In genomic region chr17:64965826-64966283, GRCh38 we compare ENCODE assay signal across 1 cellular context.
TF ChIP-seq lines count a peak whose summit lies in the region.
"Not testable (repeated sequence)": the region's sequence is repeated elsewhere in the genome, so short reads cannot be mapped to it uniquely, and the experiment has no call there.

No MANE protein-coding gene starts in this region.

TF ChIP-seq in HepG2, 621 proteins besides CTCF, POLR2A, EP300 and RAD21 (continued from another document and continues in another):
- TF ChIP-seq KDM4B (CRISPR knock-in tag; IDR thresholded peaks at IDR 0.05), result 0 out of 2 replicates have a peak, but pooled peaks have one; percentile 43
- peak; percentile 98 for TF ChIP-seq MXD3 (CRISPR knock-in tag; IDR thresholded peaks at IDR 0.05)
- TF ChIP-seq TAF1 (CRISPR knock-in tag; IDR thresholded peaks at IDR 0.05), result peak; percentile 65
- peak; percentile 93; the same call in 1 of the 2 replicates for TF ChIP-seq ZNF318 (CRISPR knock-in tag; IDR thresholded peaks at IDR 0.05)
- TF ChIP-seq ZNF691 (CRISPR knock-in tag; IDR thresholded peaks at IDR 0.05; ENCODE audit: borderline replicate concordance, low read depth), result peak; percentile 80; the same call in 1 of the 2 replicates
- TF ChIP-seq YEATS2 (CRISPR knock-in tag; IDR thresholded peaks at IDR 0.05; ENCODE audit: borderline replicate concordance), result peak; percentile 81; the same call in 1 of the 2 replicates
- TF ChIP-seq AHR (CRISPR knock-in tag; IDR thresholded peaks at IDR 0.05), result peak; percentile 82
- TF ChIP-seq IRX3 (CRISPR knock-in tag; IDR thresholded peaks at IDR 0.05; ENCODE audit: borderline replicate concordance, low read depth), result peak; percentile 94
- TF ChIP-seq KMT2A (CRISPR knock-in tag; IDR thresholded peaks at IDR 0.05), result peak; percentile 90
- peak; percentile 85 for TF ChIP-seq E2F1 (CRISPR knock-in tag; IDR thresholded peaks at IDR 0.05)
- TF ChIP-seq ZNF253 (CRISPR knock-in tag; IDR thresholded peaks at IDR 0.05; ENCODE audit: borderline replicate concordance), result peak; percentile 98
- TF ChIP-seq CBFB (CRISPR knock-in tag; IDR thresholded peaks at IDR 0.05), result peak; percentile 80
- TF ChIP-seq SOX5 (CRISPR knock-in tag; IDR thresholded peaks at IDR 0.05; ENCODE audit: borderline replicate concordance), result 0 out of 2 replicates have a peak, but pooled peaks have one; percentile 22
- peak; percentile 85 for TF ChIP-seq MAX (IDR thresholded peaks at IDR 0.05)
- TF ChIP-seq TEF (CRISPR knock-in tag; IDR thresholded peaks at IDR 0.05), result peak; percentile 91
- peak; percentile 70; the same call in 1 of the 2 replicates for TF ChIP-seq ZBTB39 (CRISPR knock-in tag; IDR thresholded peaks at IDR 0.05)
- TF ChIP-seq ASH2L (IDR thresholded peaks at IDR 0.05; ENCODE audit: insufficient read length, low read depth, low read length), result peak; percentile 69
- peak; percentile 87; the same call in 1 of the 2 replicates for TF ChIP-seq BRF2 (CRISPR knock-in tag; IDR thresholded peaks at IDR 0.05)
- TF ChIP-seq ZNF800 (CRISPR knock-in tag; IDR thresholded peaks at IDR 0.05), result peak; percentile 99
- peak; percentile 98 for TF ChIP-seq ZNF709 (CRISPR knock-in tag; IDR thresholded peaks at IDR 0.05)
- TF ChIP-seq NFYC (CRISPR knock-in tag; IDR thresholded peaks at IDR 0.05), result peak; percentile 37; the same call in 1 of the 2 replicates
- TF ChIP-seq ZNF629 (CRISPR knock-in tag; conservative IDR thresholded peaks at IDR 0.05), result peak; percentile 51; the same call in 1 of the 2 replicates
- TF ChIP-seq BCL3 (CRISPR knock-in tag; IDR thresholded peaks at IDR 0.05), result peak; percentile 96
- TF ChIP-seq ZNF225 (CRISPR knock-in tag; IDR thresholded peaks at IDR 0.05), result peak; percentile 98
- TF ChIP-seq CBX2 (IDR thresholded peaks at IDR 0.05; ENCODE audit: low read depth, low read length); ATF7 (IDR thresholded peaks at IDR 0.05): not testable (repeated sequence)
- peak; percentile 84; the same call in 1 of the 2 replicates for TF ChIP-seq CBX2 (CRISPR knock-in tag; IDR thresholded peaks at IDR 0.05; ENCODE audit: low read depth)
- peak; percentile 83 for TF ChIP-seq PITX1 (CRISPR knock-in tag; IDR thresholded peaks at IDR 0.05)
- peak; percentile 83 for TF ChIP-seq ZNF616 (CRISPR knock-in tag; IDR thresholded peaks at IDR 0.05; ENCODE audit: low read depth)
- TF ChIP-seq BATF2 (CRISPR knock-in tag; IDR thresholded peaks at IDR 0.05), result peak; percentile 93
- peak; percentile 95 for TF ChIP-seq MYNN (CRISPR knock-in tag; IDR thresholded peaks at IDR 0.05; ENCODE audit: low read depth)
- peak; percentile 93 for TF ChIP-seq YEATS4 (CRISPR knock-in tag; IDR thresholded peaks at IDR 0.05; ENCODE audit: borderline replicate concordance)
- TF ChIP-seq DNMT3B (CRISPR knock-in tag; conservative IDR thresholded peaks at IDR 0.05), result peak; percentile 94; the same call in 1 of the 2 replicates
- TF ChIP-seq MTF2 (CRISPR knock-in tag; IDR thresholded peaks at IDR 0.05; ENCODE audit: borderline replicate concordance), result peak; percentile 78; the same call in 1 of the 2 replicates
- peak; percentile 67 for TF ChIP-seq RXRB (CRISPR knock-in tag; IDR thresholded peaks at IDR 0.05; ENCODE audit: borderline replicate concordance)
- TF ChIP-seq FOXO1 (CRISPR knock-in tag; IDR thresholded peaks at IDR 0.05), result peak; percentile 34; the same call in 1 of the 2 replicates
- peak; percentile 89; the same call in 1 of the 2 replicates for TF ChIP-seq ZNF235 (CRISPR knock-in tag; IDR thresholded peaks at IDR 0.05; ENCODE audit: borderline replicate concordance)
- TF ChIP-seq ATF7 (CRISPR knock-in tag; IDR thresholded peaks at IDR 0.05), result peak; percentile 75; the same call in 1 of the 2 replicates
- peak; percentile 97; the same call in 1 of the 2 replicates for TF ChIP-seq FOXO4 (CRISPR knock-in tag; conservative IDR thresholded peaks at IDR 0.05)
